26 cellular contexts compared by ENCODE assay signal in the genomic region with DNA sequence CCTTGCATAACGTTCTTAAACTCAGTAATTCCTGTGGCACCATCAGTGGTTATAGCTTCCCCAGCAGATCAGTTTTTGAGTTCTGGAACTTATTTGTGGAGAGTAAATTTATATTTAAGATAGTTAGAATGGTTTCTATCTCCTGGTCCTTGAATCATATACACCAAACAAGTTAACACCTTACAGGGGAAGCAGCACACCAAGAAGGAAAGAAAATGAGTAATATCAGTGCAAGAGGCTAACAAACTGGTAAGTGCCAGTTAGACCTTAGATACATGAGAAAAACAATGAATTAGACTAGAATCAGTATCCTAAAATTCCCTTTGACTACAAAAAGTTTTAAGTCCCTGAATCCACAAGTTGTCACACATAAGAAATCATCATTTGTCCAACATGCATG. TPM values are rescaled to one million over a fixed set of nuclear protein-coding genes. Genes with fewer than 3 reads are reported as not detected.
A peak's percentile ranks its signal among the peaks of the same experiment; 100 is the strongest.
DNase-seq lines count a peak whose midpoint lies in the region; ATAC-seq and TF ChIP-seq lines count a peak whose summit lies in the region.
"Had no signal": no experiment of that assay in that cellular context is flagged by ENCODE, and none has a peak within 500 bp of the region (broad histone marks: within the 10 kb centered on the region; RNA-seq: fewer than 3 reads in every experiment).

No MANE protein-coding gene starts in this region.

- ATAC-seq in CD8-positive, alpha-beta T cell = no peak
- no peak for ATAC-seq in T-cell (replicated peaks in 1 of 4)
- ATAC-seq in GM18511 (IDR thresholded peaks at IDR 0.05; ENCODE audit: unreplicated experiment) = no peak
- no peak for ATAC-seq in HG03378 (IDR thresholded peaks at IDR 0.05; ENCODE audit: unreplicated experiment)
- ATAC-seq: lower lobe of right lung; sciatic nerve; stimulated activated memory B cell treated with anti-CD40 and anti-IgM and Interleukin-4, amounts not matched to agents 10 μg/mL and 1 μg/mL and 100 μg/mL, for 72 hours; upper lobe of right lung; WTC11 had no signal

- H3K9me3 ChIP-seq in BLaER1 = 0 out of 2 replicates have a peak, but pooled peaks cover 10% of the 10 kb centered on the region
- H3K9me3 ChIP-seq in CD8-positive, alpha-beta T cell (ENCODE audit: low read length) = no peaks in the 10 kb centered on the region
- H3K9me3 ChIP-seq: lower lobe of right lung, suprapubic skin, upper lobe of right lung had no signal

- H3K9me3 Mint-ChIP-seq in CD8-positive, alpha-beta T cell = no peaks in the 10 kb centered on the region
- H3K9me3 Mint-ChIP-seq in T-cell (no peaks in the 10 kb centered on the region), immature natural killer cell (no peaks in the 10 kb centered on the region)
- H3K9me3 Mint-ChIP-seq: activated CD4-positive, alpha-beta memory T cell treated with anti-CD3 and anti-CD28 coated beads for 36 hours; activated naive CD4-positive, alpha-beta T cell treated with anti-CD3 and anti-CD28 coated beads, Interleukin-2, amount 10 ng/mL, durations not matched to agents 7 days and 5 days; neural progenitor cell; stimulated activated memory B cell treated with anti-CD40 and anti-IgM and Interleukin-4, amounts not matched to agents 10 μg/mL and 1 μg/mL and 100 μg/mL, for 72 hours; WTC11 had no signal

- H3K27me3 Mint-ChIP-seq in CD8-positive, alpha-beta T cell (ENCODE audit: low read depth) = no peaks in the 10 kb centered on the region
- H3K27me3 Mint-ChIP-seq in T-cell = no peaks in the 10 kb centered on the region
- no peaks in the 10 kb centered on the region for H3K27me3 Mint-ChIP-seq in immature natural killer cell (ENCODE audit: low read depth in 3 of 3)
- H3K27me3 Mint-ChIP-seq: activated CD4-positive, alpha-beta memory T cell treated with anti-CD3 and anti-CD28 coated beads for 36 hours; activated naive CD4-positive, alpha-beta T cell treated with anti-CD3 and anti-CD28 coated beads, Interleukin-2, amount 10 ng/mL, durations not matched to agents 7 days and 5 days; stimulated activated memory B cell treated with anti-CD40 and anti-IgM and Interleukin-4, amounts not matched to agents 10 μg/mL and 1 μg/mL and 100 μg/mL, for 72 hours had no signal

- peaks cover 73% of the 10 kb centered on the region for H3K4me1 ChIP-seq in BLaER1
- H3K4me1 ChIP-seq in CD8-positive, alpha-beta T cell (ENCODE audit: insufficient read depth, low read length) = peaks cover 41% of the 10 kb centered on the region

- no peak for TF ChIP-seq CTCF in CD8-positive, alpha-beta T cell (IDR thresholded peaks at IDR 0.05)

- peak overlapping the region; percentile 28 for H3K27ac Mint-ChIP-seq in CD8-positive, alpha-beta T cell
- H3K27ac Mint-ChIP-seq in T-cell (no peak overlapping the region), immature natural killer cell (peak overlapping the region in 5 of 6 donors; percentile 5 to 81 (median 29))
- H3K27ac Mint-ChIP-seq: activated CD4-positive, alpha-beta memory T cell treated with anti-CD3 and anti-CD28 coated beads for 36 hours; activated naive CD4-positive, alpha-beta T cell treated with anti-CD3 and anti-CD28 coated beads, Interleukin-2, amount 10 ng/mL, durations not matched to agents 7 days and 5 days; neural progenitor cell; stimulated activated memory B cell treated with anti-CD40 and anti-IgM and Interleukin-4, amounts not matched to agents 10 μg/mL and 1 μg/mL and 100 μg/mL, for 72 hours; WTC11 had no signal

- peak overlapping the region; percentile 69 for H3K4me2 ChIP-seq in BLaER1
- H3K4me2 ChIP-seq: neural progenitor cell had no signal

- peaks cover 13% of the 10 kb centered on the region for H4K20me1 ChIP-seq in BLaER1

- intact Hi-C loops in CD8-positive, alpha-beta T cell (cut with DNase I, micrococcal nuclease) = loop anchor here in 1 of 2 experiments (5.0 kb wide), 1 partner anchor 34 kb away; no protein-coding TSS in a partner anchor

- H3K4me3 Mint-ChIP-seq in CD8-positive, alpha-beta T cell = no peak overlapping the region
- peak overlapping the region in 2 of 3 donors; percentile 4 to 40 for H3K4me3 Mint-ChIP-seq in T-cell
- H3K4me3 Mint-ChIP-seq in immature natural killer cell = peak overlapping the region in 1 of 5 donors; percentile 61
- H3K4me3 Mint-ChIP-seq: activated CD4-positive, alpha-beta memory T cell treated with anti-CD3 and anti-CD28 coated beads for 36 hours; activated naive CD4-positive, alpha-beta T cell treated with anti-CD3 and anti-CD28 coated beads, Interleukin-2, amount 10 ng/mL, durations not matched to agents 7 days and 5 days; neural progenitor cell; stimulated activated memory B cell treated with anti-CD40 and anti-IgM and Interleukin-4, amounts not matched to agents 10 μg/mL and 1 μg/mL and 100 μg/mL, for 72 hours; WTC11 had no signal

- POLR2A ChIA-PET in CD8-positive, alpha-beta T cell (lab: Charles Lee) = no interaction called here
- POLR2A ChIA-PET in T-cell (lab: Charles Lee) = interaction anchor here in 1 of 2 donors (0.6 kb wide), 1 partner anchor 43 kb away, joined by 3 read pairs; no protein-coding TSS in a partner anchor

- H3K36me3 ChIP-seq in BLaER1 = peaks cover 16% of the 10 kb centered on the region; the same call in 1 of the 2 replicates
- H3K36me3 ChIP-seq in CD8-positive, alpha-beta T cell (ENCODE audit: insufficient read depth, low read length) = no peaks in the 10 kb centered on the region
- H3K36me3 ChIP-seq: lower lobe of right lung, neural progenitor cell, suprapubic skin had no signal

- H3K36me3 Mint-ChIP-seq in CD8-positive, alpha-beta T cell = peaks cover 11% of the 10 kb centered on the region
- H3K36me3 Mint-ChIP-seq in T-cell (no peaks in the 10 kb centered on the region), immature natural killer cell (no peaks in the 10 kb centered on the region)
- H3K36me3 Mint-ChIP-seq: neural progenitor cell; stimulated activated memory B cell treated with anti-CD40 and anti-IgM and Interleukin-4, amounts not matched to agents 10 μg/mL and 1 μg/mL and 100 μg/mL, for 72 hours; WTC11 had no signal

- H3K27me3 ChIP-seq in BLaER1 = no peaks in the 10 kb centered on the region
- H3K27me3 ChIP-seq in CD8-positive, alpha-beta T cell (ENCODE audit: insufficient read depth, low read length) = no peaks in the 10 kb centered on the region
- H3K27me3 ChIP-seq: neural progenitor cell, suprapubic skin, upper lobe of right lung had no signal

- no peak overlapping the region for H3K4me3 ChIP-seq in BLaER1
- H3K4me3 ChIP-seq in CD8-positive, alpha-beta T cell (ENCODE audit: low read depth, low read length) = no peak overlapping the region
- H3K4me3 ChIP-seq: lower lobe of right lung, neural progenitor cell, suprapubic skin, upper lobe of right lung had no signal

- no peak for DNase-seq in CD8-positive, alpha-beta T cell
- DNase-seq in T-cell (no peak), immature natural killer cell (no peak), RPMI8226 (no peak)
- DNase-seq: activated CD4-positive, alpha-beta memory T cell treated with anti-CD3 and anti-CD28 coated beads for 36 hours; activated naive CD4-positive, alpha-beta T cell treated with anti-CD3 and anti-CD28 coated beads, Interleukin-2, amount 10 ng/mL, durations not matched to agents 7 days and 5 days; anterior cingulate cortex; effector memory CD4-positive, alpha-beta T cell; erythroblast; KG1; kidney glomerular epithelial cell; lower lobe of right lung; NCI-H1436; NCI-H446 treated with DMSO at 0.1 percent for 48 hours; NCI-H82; stimulated activated CD4-positive, alpha-beta T cell treated with anti-CD3 and anti-CD28 coated beads, Interleukin-12 subunit alpha, Interleukin-12 subunit beta, amount 100 ng/mL, for 4 hours; stimulated activated CD4-positive, alpha-beta T cell treated with anti-CD3 and anti-CD28 coated beads, Interleukin-4, amount 100 ng/mL, for 24 hours; upper lobe of right lung had no signal

- H3K4me1 Mint-ChIP-seq in CD8-positive, alpha-beta T cell (ENCODE audit: low read depth) = peaks cover 75% of the 10 kb centered on the region
- peaks cover 56 to 80% (median 79%) of the 10 kb centered on the region in 3 donors for H3K4me1 Mint-ChIP-seq in T-cell
- peaks cover 80 to 86% of the 10 kb centered on the region in 2 donors for H3K4me1 Mint-ChIP-seq in immature natural killer cell

- no peak overlapping the region for H3K9ac ChIP-seq in BLaER1
- H3K9ac ChIP-seq: neural progenitor cell had no signal

- CTCF ChIA-PET in CD8-positive, alpha-beta T cell (lab: Charles Lee) = interaction anchor here (0.6 to 1.7 kb wide), 2 partner anchors 76 to 257 kb away, joined by 4 read pairs; no protein-coding TSS in a partner anchor
- CTCF ChIA-PET in T-cell (lab: Charles Lee) = interaction anchor here in 1 of 2 donors (0.5 kb wide), 1 partner anchor 79 kb away, joined by 4 read pairs; no protein-coding TSS in a partner anchor

- peak overlapping the region; percentile 67; the same call in 1 of the 2 replicates for H3K27ac ChIP-seq in BLaER1
- no peak overlapping the region for H3K27ac ChIP-seq in CD8-positive, alpha-beta T cell (ENCODE audit: low read depth, low read length)
- H3K27ac ChIP-seq: lower lobe of right lung, neural progenitor cell, suprapubic skin, upper lobe of right lung had no signal

RNA-seq across cellular contexts. Expression of gene ABI1, which starts 54.2 kb away (rescaled TPM):
- total RNA-seq in CD8-positive, alpha-beta T cell = 10 to 100 TPM; 91.6 to 94.5 TPM
- 10 to 100 TPM; 51.9 to 78.8 (median 60.0) TPM for total RNA-seq in T-cell
- polyA plus RNA-seq in immature natural killer cell = 10 to 100 TPM; 65.0 to 85.3 (median 84.0) TPM

Comparison
In these comparisons a context has a peak if more than half of its experiments do, and no peak if none do; other contexts are left out.
1. H3K27ac Mint-ChIP-seq: peak in CD8-positive, alpha-beta T cell (single experiment) and immature natural killer cell (5 of 6); none in T-cell (0 of 2).